ENCODE assay signal across 17 cellular contexts in the genomic region with DNA sequence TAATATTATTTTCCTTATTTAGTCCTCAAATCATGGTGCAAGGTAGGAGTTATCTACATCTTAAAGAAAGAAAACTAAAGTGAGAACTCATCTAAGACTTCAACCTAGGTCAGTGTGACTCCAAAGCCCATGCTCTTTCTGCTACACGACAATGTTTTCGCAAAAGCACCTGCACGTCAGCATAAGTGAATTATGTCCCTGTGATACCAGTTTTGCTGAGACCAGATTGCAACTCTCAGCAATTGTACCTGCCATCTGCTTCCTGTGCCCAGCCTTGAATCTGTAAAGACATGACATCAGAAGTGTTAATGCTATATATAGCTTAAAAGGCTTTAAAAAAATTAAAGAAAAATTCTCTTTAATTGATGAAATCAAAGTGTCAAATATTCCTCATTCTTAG.
A peak's percentile ranks its signal among the peaks of the same experiment; 100 is the strongest.
DNase-seq lines count a peak whose midpoint lies in the region; ATAC-seq lines count a peak whose summit lies in the region.
"Had no signal": no experiment of that assay in that cellular context is flagged by ENCODE, and none has a peak within 500 bp of the region (broad histone marks: within the 10 kb centered on the region; RNA-seq: fewer than 3 reads in every experiment).

No MANE protein-coding gene starts in this region.

- H3K27ac ChIP-seq in substantia nigra (ENCODE audit: low read depth, low read length, poor library complexity, severe bottlenecking) = no peak overlapping the region
- H3K27ac ChIP-seq: PC-9, RWPE1 had no signal

- ATAC-seq in HG03378 (IDR thresholded peaks at IDR 0.05; ENCODE audit: unreplicated experiment) = no peak
- ATAC-seq: T-cell had no signal

- DNase-seq in COLO668 (lab: John Stamatoyannopoulos, UW; ENCODE audit: unreplicated experiment) = peak; percentile 34
- DNase-seq in DMS153 treated with DMSO at 0.1 percent for 48 hours (lab: John Stamatoyannopoulos, UW; ENCODE audit: unreplicated experiment) = peak; percentile 25
- peak; percentile 31 for DNase-seq in NCI-H510A (lab: John Stamatoyannopoulos, UW)
- DNase-seq in SHP77 (lab: John Stamatoyannopoulos, UW) = peak; percentile 53 to 75
- DNase-seq in substantia nigra (lab: John Stamatoyannopoulos, UW) = no peak
- DNase-seq in effector CD4-positive, alpha-beta T cell = no peak
- DNase-seq: Caco-2; CD4-positive, CD25-positive, alpha-beta regulatory T cell; DMS79; Kasumi-1; NCI-H1436; NCI-H1930; NCI-H2171 treated with DMSO at 0.1 percent for 48 hours; PC-9; T-cell had no signal

Comparison
In these comparisons a context has a peak if more than half of its experiments do, and no peak if none do; other contexts are left out.
1. DNase-seq: peak in COLO668 (single experiment), DMS153 treated with DMSO at 0.1 percent for 48 hours (single experiment), NCI-H510A (single experiment) and SHP77 (2 of 2); none in substantia nigra (0 of 49) and effector CD4-positive, alpha-beta T cell (single experiment).